ENCODE assay signal across 8 cellular contexts in the genomic region with DNA sequence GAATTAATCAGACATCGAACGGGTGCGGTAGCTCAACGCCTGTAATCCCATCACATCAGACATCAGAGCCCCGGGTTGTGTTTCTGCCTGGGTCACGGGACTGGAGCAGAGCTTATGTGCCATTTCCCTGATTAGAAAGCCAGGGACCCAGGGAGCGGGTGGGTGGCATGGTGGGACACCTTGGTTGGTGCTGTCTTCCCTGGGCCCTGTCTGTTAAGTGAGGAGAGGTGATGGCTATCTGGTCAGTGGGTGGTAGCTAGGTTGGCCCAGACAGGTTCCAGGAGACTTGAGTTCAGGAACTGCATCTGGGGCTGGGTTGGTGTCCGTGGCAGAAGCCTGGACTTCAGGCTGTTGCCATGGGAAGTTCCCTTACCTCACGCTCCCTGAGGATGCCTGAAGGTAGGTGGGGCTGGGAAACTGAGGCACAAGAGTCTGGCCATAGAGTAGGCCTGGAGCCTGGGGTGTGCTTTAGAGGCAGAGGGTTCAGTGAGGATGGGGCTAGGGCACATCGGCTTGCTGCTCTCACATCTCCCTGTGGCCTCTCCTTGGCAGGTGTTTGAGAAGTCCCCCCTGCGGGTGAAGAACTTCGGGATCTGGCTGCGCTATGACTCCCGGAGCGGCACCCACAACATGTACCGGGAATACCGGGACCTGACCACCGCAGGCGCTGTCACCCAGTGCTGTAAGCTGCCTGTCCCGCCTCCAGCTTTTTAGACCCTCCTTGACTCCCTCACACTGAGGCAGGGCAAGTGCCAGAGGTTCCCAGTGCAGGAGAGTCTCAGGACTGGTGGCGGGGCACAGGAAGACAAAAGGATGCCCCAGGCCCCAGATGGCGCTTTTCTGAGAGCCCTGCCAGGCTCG. TPM values are rescaled to one million over a fixed set of nuclear protein-coding genes. Genes with fewer than 3 reads are reported as not detected.
A peak's percentile ranks its signal among the peaks of the same experiment; 100 is the strongest.
DNase-seq lines count a peak whose midpoint lies in the region; ATAC-seq and TF ChIP-seq lines count a peak whose summit lies in the region.

No MANE protein-coding gene starts in this region.

- POLR2A ChIA-PET in AG04450 (lab: Yijun Ruan, JAX): no interaction called here
- POLR2A ChIA-PET in activated naive CD8-positive, alpha-beta T cell treated with anti-CD3 and anti-CD28 coated beads, Interleukin-2, amount 10 ng/mL, durations not matched to agents 7 days and 5 days (lab: Charles Lee): interaction anchor here (1.4 to 3.8 kb wide), 2 partner anchors 10 to 71 kb away, joined by 3 to 44 read pairs; a partner anchor contains a TSS

- no peak for ATAC-seq in activated naive CD8-positive, alpha-beta T cell treated with anti-CD3 and anti-CD28 coated beads, Interleukin-2, amount 10 ng/mL, durations not matched to agents 7 days and 5 days (ENCODE audit: low read depth)
- ATAC-seq in lower lobe of right lung: no peak

- in situ Hi-C loops in HAP-1 (cut with MboI; ENCODE audit: low sequenced_read_pairs): no loop called here
- in situ Hi-C loops in ACHN (cut with HindIII; ENCODE audit: low pct_ligation_motif_present, low pct_unique_long_range_greater_than_20kb, low sequenced_read_pairs): no loop called here

- H3K27ac ChIP-seq in AG04450 (ENCODE audit: low read depth, low read length): peak overlapping the region; percentile 31
- H3K27ac ChIP-seq in lower lobe of right lung: no peak overlapping the region

- no peaks in the 10 kb centered on the region; the same call in 1 of the 2 replicates for H3K9me3 ChIP-seq in AG04450 (ENCODE audit: control insufficient read depth, insufficient read depth, low read length)
- H3K9me3 ChIP-seq in HAP-1: no peaks in the 10 kb centered on the region
- H3K9me3 ChIP-seq in lower lobe of right lung: no peaks in the 10 kb centered on the region

- H3K9me3 Mint-ChIP-seq in activated naive CD8-positive, alpha-beta T cell treated with anti-CD3 and anti-CD28 coated beads, Interleukin-2, amount 10 ng/mL, durations not matched to agents 7 days and 5 days: no peaks in the 10 kb centered on the region

- H3K4me3 ChIP-seq in AG04450 (ENCODE audit: low read depth, low read length): peak overlapping the region; percentile 94
- peak overlapping the region; percentile 98 for H3K4me3 ChIP-seq in HAP-1
- peak overlapping the region; percentile 100 for H3K4me3 ChIP-seq in lower lobe of right lung

- H3K27ac Mint-ChIP-seq in activated naive CD8-positive, alpha-beta T cell treated with anti-CD3 and anti-CD28 coated beads, Interleukin-2, amount 10 ng/mL, durations not matched to agents 7 days and 5 days: peak overlapping the region; percentile 91

- H3K36me3 ChIP-seq in HAP-1 (replicated peaks): peaks cover 59% of the 10 kb centered on the region
- H3K36me3 ChIP-seq in lower lobe of right lung: peaks cover 50% of the 10 kb centered on the region

- H3K4me1 Mint-ChIP-seq in activated naive CD8-positive, alpha-beta T cell treated with anti-CD3 and anti-CD28 coated beads, Interleukin-2, amount 10 ng/mL, durations not matched to agents 7 days and 5 days: peaks cover 23% of the 10 kb centered on the region

- no peak for DNase-seq in AG04450 (ENCODE audit: low read depth, low spot score)
- peak in 1 of 2 experiments; percentile 38 for DNase-seq in HAP-1 (ENCODE audit: low spot score in 2 of 2)
- DNase-seq in activated naive CD8-positive, alpha-beta T cell treated with anti-CD3 and anti-CD28 coated beads, Interleukin-2, amount 10 ng/mL, durations not matched to agents 7 days and 5 days: no peak
- no peak for DNase-seq in lower lobe of right lung
- DNase-seq in NCI-H1436 treated with DMSO at 0.1 percent for 48 hours (lab: John Stamatoyannopoulos, UW): no peak
- DNase-seq in ACHN: no peak
- DNase-seq in OCI-M1 (lab: John Stamatoyannopoulos, UW): no peak
- DNase-seq in GDM1 (lab: John Stamatoyannopoulos, UW): no peak

- peak overlapping the region; percentile 95 for H3K4me3 Mint-ChIP-seq in activated naive CD8-positive, alpha-beta T cell treated with anti-CD3 and anti-CD28 coated beads, Interleukin-2, amount 10 ng/mL, durations not matched to agents 7 days and 5 days

- H3K27me3 ChIP-seq in AG04450 (ENCODE audit: control insufficient read depth, insufficient read depth, low read length) (no peaks in the 10 kb centered on the region), HAP-1 (ENCODE audit: low read depth) (no peaks in the 10 kb centered on the region), lower lobe of right lung (ENCODE audit: low read depth) (no peaks in the 10 kb centered on the region)

- no peak for TF ChIP-seq CTCF in AG04450 (IDR thresholded peaks at IDR 0.05; ENCODE audit: low read depth, low read length)
- no peak for TF ChIP-seq CTCF in lower lobe of right lung (IDR thresholded peaks at IDR 0.05)

- CTCF ChIA-PET in AG04450 (lab: Charles Lee): interaction anchor here (0.6 to 1.4 kb wide), 2 partner anchors 76 to 163 kb away, joined by 3 to 5 read pairs; no protein-coding TSS in a partner anchor

- H3K27me3 Mint-ChIP-seq in activated naive CD8-positive, alpha-beta T cell treated with anti-CD3 and anti-CD28 coated beads, Interleukin-2, amount 10 ng/mL, durations not matched to agents 7 days and 5 days: no peaks in the 10 kb centered on the region

- peaks cover 21% of the 10 kb centered on the region for H3K36me3 Mint-ChIP-seq in activated naive CD8-positive, alpha-beta T cell treated with anti-CD3 and anti-CD28 coated beads, Interleukin-2, amount 10 ng/mL, durations not matched to agents 7 days and 5 days

- intact Hi-C loops in lower lobe of right lung (cut with DNase I): no loop called here

- peaks cover 13% of the 10 kb centered on the region for H3K4me1 ChIP-seq in HAP-1
- peaks cover 32% of the 10 kb centered on the region for H3K4me1 ChIP-seq in lower lobe of right lung

RNA-seq across cellular contexts. Expression of a gene that starts 2.1 kb away (rescaled TPM):
- polyA plus RNA-seq in AG04450 (2011; rRNA removed): 890 and 1,276 TPM in 2 replicates
- 210 and 227 TPM in 2 replicates for polyA minus RNA-seq in AG04450 (2011; rRNA and poly(A)+ RNA removed)
- total RNA-seq in activated naive CD8-positive, alpha-beta T cell treated with anti-CD3 and anti-CD28 coated beads, Interleukin-2, amount 10 ng/mL, durations not matched to agents 7 days and 5 days: 1,000 to 10,000 TPM; 2,260 to 2,272 TPM
- 1,378 TPM for total RNA-seq in lower lobe of right lung

RNA-seq across cellular contexts. Expression of a gene that starts 10.0 kb away (rescaled TPM):
- polyA plus RNA-seq in AG04450 (2011; rRNA removed): not detected in 2 replicates
- not detected in 2 replicates for polyA minus RNA-seq in AG04450 (2011; rRNA and poly(A)+ RNA removed)
- total RNA-seq in activated naive CD8-positive, alpha-beta T cell treated with anti-CD3 and anti-CD28 coated beads, Interleukin-2, amount 10 ng/mL, durations not matched to agents 7 days and 5 days: 1 to 10 TPM; 1.8 to 2.2 TPM
- total RNA-seq in lower lobe of right lung: 0.18 TPM

RNA-seq across cellular contexts. Expression of a gene that starts 14.0 kb away (rescaled TPM):
- polyA plus RNA-seq in AG04450 (2011; rRNA removed): 0.99 and 1.4 TPM in 2 replicates
- 2.1 and 3.4 TPM in 2 replicates for polyA minus RNA-seq in AG04450 (2011; rRNA and poly(A)+ RNA removed)
- total RNA-seq in activated naive CD8-positive, alpha-beta T cell treated with anti-CD3 and anti-CD28 coated beads, Interleukin-2, amount 10 ng/mL, durations not matched to agents 7 days and 5 days: 100 to 1,000 TPM; 119 to 122 TPM
- total RNA-seq in lower lobe of right lung: 15.9 TPM

RNA-seq across cellular contexts. Expression of a gene that starts 40.5 kb away (rescaled TPM):
- polyA plus RNA-seq in AG04450 (2011; rRNA removed): not detected in 2 replicates
- polyA minus RNA-seq in AG04450 (2011; rRNA and poly(A)+ RNA removed): not detected in 2 replicates
- 1 to 10 TPM; 1.6 to 2.9 TPM for total RNA-seq in activated naive CD8-positive, alpha-beta T cell treated with anti-CD3 and anti-CD28 coated beads, Interleukin-2, amount 10 ng/mL, durations not matched to agents 7 days and 5 days
- total RNA-seq in lower lobe of right lung: not detected
